In the genomic region with DNA sequence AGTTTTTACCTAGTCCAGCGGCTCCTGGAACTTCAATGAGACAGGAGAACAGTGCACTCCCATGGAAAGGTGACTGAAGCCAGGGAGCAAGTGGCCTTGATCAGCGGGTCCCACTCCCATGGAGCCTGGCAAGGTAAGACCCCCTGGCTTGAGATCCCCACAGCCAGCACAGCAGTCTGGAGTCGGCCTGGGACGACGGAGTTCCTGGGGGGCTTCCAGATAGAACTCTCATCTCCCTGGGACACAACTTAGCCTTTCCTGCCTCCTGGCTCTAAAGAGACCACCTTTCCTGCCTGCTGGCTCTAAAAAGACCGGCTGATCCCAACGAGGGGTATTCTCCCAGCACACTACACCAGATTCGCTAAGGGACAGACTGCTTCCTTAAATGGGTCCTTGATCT, we compare ENCODE assay signal across 35 cellular contexts.
DNase-seq lines count a peak whose midpoint lies in the region; ATAC-seq, FAIRE-seq and TF ChIP-seq lines count a peak whose summit lies in the region.
"Had no signal": no experiment of that assay in that cellular context is flagged by ENCODE, and none has a peak within 500 bp of the region (broad histone marks: within the 10 kb centered on the region; RNA-seq: fewer than 3 reads in every experiment).

No MANE protein-coding gene starts in this region.

- no peak for TF ChIP-seq EP300 in H1 (IDR thresholded peaks at IDR 0.05; ENCODE audit: borderline replicate concordance in 1 of 2, low read depth in 2 of 2, low read length in 2 of 2)
- TF ChIP-seq EP300 in sigmoid colon (IDR thresholded peaks at IDR 0.05): no peak

- no peak overlapping the region for H4K5ac ChIP-seq in H1 (ENCODE audit: insufficient read length, low read depth, low read length)

- 97% methylated on average over 4 of the region's 8 CpGs; no CpG with 5 or more reads in 1 of the 2 experiments for WGBS in H1 (ENCODE audit: extremely low coverage in 1 of 2, insufficient coverage in 1 of 2, insufficient read length in 1 of 2, insufficient replicate concordance in 2 of 2, low coverage in 1 of 2, low lambda C conversion rate in 2 of 2, missing lambda C conversion rate in 1 of 2), 2 experiments
- WGBS in neuronal stem cell (ENCODE audit: extremely low coverage in 2 of 2, insufficient read length in 2 of 2, insufficient replicate concordance in 1 of 2), 2 donors: no CpG with 5 or more reads among the region's 8 CpGs
- WGBS in sigmoid colon, 2 donors: 87% methylated on average over 8 of the region's 8 CpGs

- TF ChIP-seq CTCF in H1 (IDR thresholded peaks at IDR 0.05; ENCODE audit: control extremely low read depth in 1 of 3, insufficient read depth in 1 of 3, low read depth in 1 of 3, low read length in 3 of 3) (no peak), sigmoid colon (IDR thresholded peaks at IDR 0.05) (no peak)

- no peak overlapping the region for H2AK5ac ChIP-seq in H1 (ENCODE audit: low read depth, low read length)
- H2AK5ac ChIP-seq in neuronal stem cell (ENCODE audit: low read depth, low read length): peak overlapping the region; percentile 27

- H2BK12ac ChIP-seq in H1 (ENCODE audit: low read depth, low read length): no peak overlapping the region
- H2BK12ac ChIP-seq in neuronal stem cell (ENCODE audit: low read length): no peak overlapping the region

- no peak overlapping the region for H2BK20ac ChIP-seq in H1 (ENCODE audit: low read length)

- no peak overlapping the region for H3K4me2 ChIP-seq in H1 (ENCODE audit: insufficient read depth in 1 of 2, low read depth in 2 of 2, low read length in 2 of 2)
- H3K4me2 ChIP-seq in neuronal stem cell (ENCODE audit: insufficient read depth, low read length, poor library complexity, severe bottlenecking): no peak overlapping the region
- H3K4me2 ChIP-seq: BLaER1; BLaER1 treated with 17β-estradiol and CSF1 and Interleukin-3, amounts not matched to agents 10 nM and 100 nM had no signal

- H3K18ac ChIP-seq in H1 (ENCODE audit: extremely low read depth, low read length) (no peak overlapping the region), neuronal stem cell (ENCODE audit: low read length) (peak overlapping the region; percentile 57)

- H2BK5ac ChIP-seq in H1 (ENCODE audit: low read depth, low read length) (no peak overlapping the region), neuronal stem cell (ENCODE audit: low read length) (no peak overlapping the region)

- H2AFZ ChIP-seq in H1 (ENCODE audit: low read length) (no peak overlapping the region), neuronal stem cell (ENCODE audit: low read length) (no peak overlapping the region)

- no peak overlapping the region for H3K9ac ChIP-seq in H1 (replicated peaks in 1 of 4; ENCODE audit: extremely low read depth in 1 of 4, low read depth in 3 of 4, low read length in 3 of 4)
- H3K9ac ChIP-seq in neuronal stem cell (ENCODE audit: low read depth, low read length, poor library complexity): no peak overlapping the region
- H3K9ac ChIP-seq: BLaER1; BLaER1 treated with 17β-estradiol and CSF1 and Interleukin-3, amounts not matched to agents 10 nM and 100 nM had no signal

- DNase-seq in H1 (ENCODE audit: low read depth in 1 of 2, low spot score in 2 of 2): no peak
- no peak for DNase-seq in neuronal stem cell (ENCODE audit: low spot score)
- peak; percentile 57 for DNase-seq in posterior vena cava (ENCODE audit: low spot score)
- peak; percentile 46 for DNase-seq in sigmoid colon
- DNase-seq in MV-4-11 (lab: John Stamatoyannopoulos, UW): no peak
- no peak for DNase-seq in AG20443 (ENCODE audit: low spot score)
- DNase-seq: 8988T; ACHN; AML-193; BE2C; C1 segment of cervical spinal cord; Caco-2; Calu3; CD4-positive, alpha-beta memory T cell; CD4-positive, alpha-beta T cell; CD4-positive, CD25-positive, alpha-beta regulatory T cell; CD8-positive, alpha-beta memory T cell; CD8-positive, alpha-beta T cell; COR-L47; DMS 273 treated with DMSO at 0.1 percent for 48 hours; DMS153; DMS53; DMS79; DMS79 treated with DMSO at 0.1 percent for 48 hours; DND-41; EL had no signal

- H2BK120ac ChIP-seq in H1 (replicated peaks; ENCODE audit: low read depth, low read length) (no peak overlapping the region), neuronal stem cell (ENCODE audit: low read depth, low read length) (no peak overlapping the region)

- H4K91ac ChIP-seq in H1 (replicated peaks; ENCODE audit: insufficient read length, low read length) (no peak overlapping the region), neuronal stem cell (ENCODE audit: low read depth, low read length, poor library complexity) (no peak overlapping the region)

- H3K4me3 ChIP-seq in H1 (ENCODE audit: extremely low read depth in 1 of 4, insufficient read depth in 2 of 4, low read depth in 3 of 4, low read length in 4 of 4) (no peak overlapping the region), neuronal stem cell (ENCODE audit: low read length in 2 of 2) (no peak overlapping the region), sigmoid colon (no peak overlapping the region)
- H3K4me3 ChIP-seq: A549; BLaER1; BLaER1 treated with 17β-estradiol and CSF1 and Interleukin-3, amounts not matched to agents 10 nM and 100 nM had no signal

- H3K79me1 ChIP-seq in H1 (ENCODE audit: low read depth, low read length) (no peaks in the 10 kb centered on the region), neuronal stem cell (ENCODE audit: low read depth, low read length) (no peaks in the 10 kb centered on the region)

- H2BK15ac ChIP-seq in H1 (ENCODE audit: low read length): no peak overlapping the region
- H2BK15ac ChIP-seq in neuronal stem cell (ENCODE audit: low read length): no peak overlapping the region

- H4K20me1 ChIP-seq in H1 (replicated peaks in 1 of 2; ENCODE audit: control insufficient read depth in 1 of 2, insufficient read depth in 2 of 2, low read length in 2 of 2): no peaks in the 10 kb centered on the region
- H4K20me1 ChIP-seq: BLaER1; BLaER1 treated with 17β-estradiol and CSF1 and Interleukin-3, amounts not matched to agents 10 nM and 100 nM had no signal

- H3K9me3 ChIP-seq in H1 (ENCODE audit: insufficient read depth in 2 of 2, low read depth in 1 of 2, low read length in 1 of 2) (peaks cover 8 to 14% of the 10 kb centered on the region in 2 experiments), neuronal stem cell (replicated peaks in 1 of 2; ENCODE audit: control insufficient read depth in 2 of 2, insufficient read depth in 1 of 2, low read depth in 1 of 2, low read length in 2 of 2) (peaks cover 0 to 5% of the 10 kb centered on the region in 2 donors), sigmoid colon (no peaks in the 10 kb centered on the region)
- H3K9me3 ChIP-seq: BE2C, Caco-2 had no signal

- H3K23ac ChIP-seq in H1 (ENCODE audit: insufficient read length) (no peak overlapping the region), neuronal stem cell (ENCODE audit: low read depth, low read length, poor library complexity) (no peak overlapping the region)

- H3K36me3 ChIP-seq in H1 (ENCODE audit: control insufficient read depth in 2 of 4, insufficient read depth in 4 of 4, low read length in 3 of 4): no peaks in the 10 kb centered on the region
- no peaks in the 10 kb centered on the region for H3K36me3 ChIP-seq in neuronal stem cell (replicated peaks in 1 of 2; ENCODE audit: control insufficient read depth in 2 of 2, insufficient read depth in 2 of 2, low read length in 2 of 2)
- no peaks in the 10 kb centered on the region for H3K36me3 ChIP-seq in sigmoid colon
- H3K36me3 ChIP-seq: BE2C; BLaER1; BLaER1 treated with 17β-estradiol and CSF1 and Interleukin-3, amounts not matched to agents 10 nM and 100 nM had no signal

- POLR2A ChIA-PET in H1 (lab: Charles Lee; ENCODE audit: partially characterized antibody): no interaction called here

- H3K4ac ChIP-seq in H1 (replicated peaks; ENCODE audit: insufficient read length, low read depth, low read length) (no peak overlapping the region), neuronal stem cell (ENCODE audit: low read length) (no peak overlapping the region)

- H3K4me1 ChIP-seq in H1 (replicated peaks in 1 of 4; ENCODE audit: control insufficient read depth in 3 of 4, insufficient read depth in 4 of 4, low read length in 3 of 4): no peaks in the 10 kb centered on the region
- no peaks in the 10 kb centered on the region for H3K4me1 ChIP-seq in neuronal stem cell (ENCODE audit: control insufficient read depth in 2 of 2, insufficient read depth in 1 of 2, low read depth in 1 of 2, low read length in 2 of 2)
- H3K4me1 ChIP-seq in sigmoid colon: no peaks in the 10 kb centered on the region
- H3K4me1 ChIP-seq: A549; BE2C; BLaER1; BLaER1 treated with 17β-estradiol and CSF1 and Interleukin-3, amounts not matched to agents 10 nM and 100 nM; Caco-2 had no signal

- intact Hi-C loops in posterior vena cava (cut with DNase I): no loop called here
- intact Hi-C loops in sigmoid colon (cut with DNase I): no loop called here

- no peak for FAIRE-seq in H1 (lab: Jason Lieb, UNC)
- FAIRE-seq: A204.1, A549, D721Med had no signal

- CTCF ChIA-PET in H1 (lab: Charles Lee; ENCODE audit: partially characterized antibody): interaction anchor here (1.3 kb wide), 1 partner anchor 30 kb away, joined by 3 read pairs; no protein-coding TSS in a partner anchor

- H3K27me3 ChIP-seq in H1 (replicated peaks in 1 of 4; ENCODE audit: control insufficient read depth in 3 of 4, extremely low read depth in 1 of 4, insufficient read depth in 3 of 4, low read length in 3 of 4) (no peaks in the 10 kb centered on the region), neuronal stem cell (ENCODE audit: control insufficient read depth in 3 of 3, insufficient read depth in 3 of 3, low read depth in 1 of 3, low read length in 3 of 3) (no peaks in the 10 kb centered on the region), sigmoid colon (no peaks in the 10 kb centered on the region)
- H3K27me3 ChIP-seq: BE2C; BLaER1; BLaER1 treated with 17β-estradiol and CSF1 and Interleukin-3, amounts not matched to agents 10 nM and 100 nM had no signal

- peak overlapping the region; percentile 48; the same call in 1 of the 2 replicates for H4K8ac ChIP-seq in H1 (ENCODE audit: extremely low read depth, insufficient read depth, low read length)
- H4K8ac ChIP-seq in neuronal stem cell (ENCODE audit: low read depth, low read length): peak overlapping the region; percentile 19

- H3K79me2 ChIP-seq in H1 (ENCODE audit: control insufficient read depth in 1 of 2, insufficient read depth in 2 of 2, low read length in 2 of 2): no peaks in the 10 kb centered on the region

- H3K23me2 ChIP-seq in H1 (ENCODE audit: low read depth, low read length): peaks cover 2% of the 10 kb centered on the region; the same call in 1 of the 2 replicates

- H3K27ac ChIP-seq in H1 (ENCODE audit: low read depth, low read length) (no peak overlapping the region), neuronal stem cell (replicated peaks; ENCODE audit: low read length) (no peak overlapping the region), sigmoid colon (no peak overlapping the region)
- H3K27ac ChIP-seq: 22Rv1; A549; BLaER1; BLaER1 treated with 17β-estradiol and CSF1 and Interleukin-3, amounts not matched to agents 10 nM and 100 nM; C4-2B had no signal

- TF ChIP-seq POLR2A in H1 (IDR thresholded peaks at IDR 0.05; ENCODE audit: control extremely low read depth in 1 of 2, low read depth in 2 of 2, low read length in 2 of 2): no peak
- no peak for TF ChIP-seq POLR2A in sigmoid colon (IDR thresholded peaks at IDR 0.05)

- H3K14ac ChIP-seq in H1 (ENCODE audit: insufficient read length) (no peak overlapping the region), neuronal stem cell (ENCODE audit: low read length) (no peak overlapping the region)

- no peak for ATAC-seq in HG02798 (IDR thresholded peaks at IDR 0.05; ENCODE audit: poor library complexity, unreplicated experiment)
- ATAC-seq in SK-N-SH treated with all-trans-retinoic acid at 6 μM for 48 hours: no peak
- ATAC-seq: A549; CD8-positive, alpha-beta T cell had no signal

- no peak for TF ChIP-seq RAD21 in H1 (IDR thresholded peaks at IDR 0.05 in 1 of 2, conservative IDR thresholded peaks at IDR 0.05 in 1 of 2; ENCODE audit: low read depth in 2 of 2, low read length in 2 of 2)

- no peak overlapping the region for H3K56ac ChIP-seq in H1 (replicated peaks; ENCODE audit: insufficient read length, low read depth, low read length)

Comparison
In these comparisons a context has a peak if more than half of its experiments do, and no peak if none do; other contexts are left out.
1. DNase-seq: peak in posterior vena cava (single experiment) and sigmoid colon (single experiment); none in H1 (0 of 2), neuronal stem cell (single experiment), MV-4-11 (single experiment) and AG20443 (single experiment).